In genomic region chr9:34139477-34140146, GRCh38 we compare ENCODE assay signal across 7 cellular contexts. TPM values are rescaled to one million over a fixed set of nuclear protein-coding genes. Genes with fewer than 3 reads are reported as not detected.
A peak's percentile ranks its signal among the peaks of the same experiment; 100 is the strongest.
DNase-seq lines count a peak whose midpoint lies in the region; ATAC-seq and TF ChIP-seq lines count a peak whose summit lies in the region.

No MANE protein-coding gene starts in this region.

- intact Hi-C loops in HCT116 (cut with micrococcal nuclease): no loop called here

- H3K4me1 ChIP-seq in HCT116 (ENCODE audit: control insufficient read depth in 1 of 2, insufficient read depth in 2 of 2, low read length in 2 of 2) (no peaks in the 10 kb centered on the region; a peak in 1 of 4 replicates), RWPE2 (ENCODE audit: insufficient read depth, poor library complexity, severe bottlenecking) (no peaks in the 10 kb centered on the region)

- TF ChIP-seq CTCF in HCT116 (IDR thresholded peaks at IDR 0.05 in 2 of 3, conservative IDR thresholded peaks at IDR 0.05 in 1 of 3; ENCODE audit: borderline replicate concordance in 1 of 3, insufficient read depth in 1 of 3, low read depth in 2 of 3, low read length in 2 of 3) (peak; percentile 31 to 39 (median 37); a peak in 4 of 6 replicates), RWPE2 (IDR thresholded peaks at IDR 0.05; ENCODE audit: poor library complexity, severe bottlenecking) (peak; percentile 41), fibroblast of villous mesenchyme (IDR thresholded peaks at IDR 0.05; ENCODE audit: insufficient read depth, low read depth, low read length) (peak; percentile 45)

- H3K36me3 ChIP-seq in HCT116 (ENCODE audit: control insufficient read depth in 1 of 2, insufficient read depth in 2 of 2, low read length in 2 of 2): no peaks in the 10 kb centered on the region
- no peaks in the 10 kb centered on the region for H3K36me3 ChIP-seq in RWPE2 (ENCODE audit: low read depth)

- no peak overlapping the region for H3K9ac ChIP-seq in HCT116 (ENCODE audit: low read length)

- H3K27me3 ChIP-seq in HCT116 (ENCODE audit: insufficient read depth, low read length) (no peaks in the 10 kb centered on the region), RWPE2 (ENCODE audit: insufficient read depth, poor library complexity, severe bottlenecking) (no peaks in the 10 kb centered on the region)

- H3K4me3 ChIP-seq in HCT116 (replicated peaks in 1 of 2; ENCODE audit: low read depth in 1 of 2, low read length in 2 of 2) (no peak overlapping the region), RWPE2 (ENCODE audit: severe bottlenecking) (no peak overlapping the region), fibroblast of villous mesenchyme (ENCODE audit: low read depth, low read length) (no peak overlapping the region)

- POLR2A ChIA-PET in HCT116 (lab: Charles Lee): interaction anchor here (0.6 to 0.8 kb wide), 2 partner anchors 13 to 39 kb away, joined by 3 read pairs; partner anchors contain the start of genes DCAF12 and UBAP1

- RAD21 ChIA-PET in HCT116 (lab: Charles Lee; ENCODE audit: low non-redundant PET in 1 of 2, low total read pairs in 2 of 2, uncharacterized antibody in 2 of 2, unreplicated experiment in 2 of 2): no interaction called here

- peak; percentile 41 for TF ChIP-seq RAD21 in HCT116 (IDR thresholded peaks at IDR 0.05; ENCODE audit: low read depth)

- H3K79me2 ChIP-seq in HCT116 (ENCODE audit: insufficient read depth, low read length): no peaks in the 10 kb centered on the region

- peak; percentile 88 for ATAC-seq in HCT116
- ATAC-seq in RWPE2 (ENCODE audit: low read depth): peak; percentile 52; the same call in 1 of the 3 replicates
- ATAC-seq in GM18502 (IDR thresholded peaks at IDR 0.05; ENCODE audit: poor library complexity, unreplicated experiment): no peak
- no peak for ATAC-seq in GM18870 (IDR thresholded peaks at IDR 0.05; ENCODE audit: unreplicated experiment)

- no peaks in the 10 kb centered on the region for H3K9me3 ChIP-seq in HCT116 (ENCODE audit: control insufficient read depth in 1 of 2, insufficient read depth in 1 of 2, low read depth in 1 of 2, low read length in 2 of 2)
- H3K9me3 ChIP-seq in RWPE2 (ENCODE audit: severe bottlenecking): no peaks in the 10 kb centered on the region

- TF ChIP-seq POLR2A in HCT116 (IDR thresholded peaks at IDR 0.05; ENCODE audit: borderline replicate concordance, extremely low read depth, insufficient read depth, insufficient read length): no peak

- no peaks in the 10 kb centered on the region for H3K9me2 ChIP-seq in HCT116 (ENCODE audit: insufficient read depth)

- CTCF ChIA-PET in HCT116 (lab: Charles Lee): interaction anchor here (1.0 to 1.2 kb wide), 4 partner anchors 16 to 44 kb away, joined by 3 to 4 read pairs (median 3); partner anchors contain the start of gene UBAP1

- H4K20me1 ChIP-seq in HCT116 (ENCODE audit: insufficient read depth): no peaks in the 10 kb centered on the region

- H3K27ac ChIP-seq in HCT116 (ENCODE audit: low read depth, low read length) (no peak overlapping the region), RWPE2 (ENCODE audit: poor library complexity, severe bottlenecking) (no peak overlapping the region)

- no peak overlapping the region for H3K4me2 ChIP-seq in HCT116 (ENCODE audit: low read length)

- peak overlapping the region; percentile 32 for H2AFZ ChIP-seq in HCT116 (ENCODE audit: low read depth, low read length, poor library complexity, severe bottlenecking)

- BruUV-seq in HCT116 (replicated peaks; lab: Mats Ljungman, UMichigan): no TSS peak

- DNase-seq in HCT116 (ENCODE audit: low read depth, low spot score) (peak; percentile 41), RWPE2 (ENCODE audit: low spot score) (no peak), fibroblast of villous mesenchyme (ENCODE audit: low read depth) (peak; percentile 92), smooth muscle cell of the brain vasculature (ENCODE audit: low read depth, low spot score) (peak; percentile 29), HK-2 (ENCODE audit: unreplicated experiment) (no peak)

TF ChIP-seq in HCT116, 20 proteins besides CTCF, POLR2A, EP300 and RAD21:
- 0 out of 2 replicates have a peak, but pooled peaks have one; percentile 21 for TF ChIP-seq POLR2AphosphoS5 (IDR thresholded peaks at IDR 0.05; ENCODE audit: low read depth, low read length)
- TF ChIP-seq CBX3 (IDR thresholded peaks at IDR 0.05; ENCODE audit: low read depth): peak; percentile 55; the same call in 1 of the 2 replicates
- TF ChIP-seq EZH2 (IDR thresholded peaks at IDR 0.05): no peak

RNA-seq across cellular contexts. Expression of gene DCAF12, which starts 13.1 kb away (rescaled TPM):
- total RNA-seq in HCT116 (2021; ENCODE audit: unreplicated experiment) (40.2 TPM), fibroblast of villous mesenchyme (19.6 and 29.8 TPM in 2 replicates)
- polyA plus RNA-seq in HCT116 (2012): 26.1 and 27.4 TPM in 2 replicates

RNA-seq across cellular contexts. Expression of gene UBAP1, which starts 39.2 kb away (rescaled TPM):
- 30.8 TPM for total RNA-seq in HCT116 (2021; ENCODE audit: unreplicated experiment)
- 33.5 and 34.9 TPM in 2 replicates for polyA plus RNA-seq in HCT116 (2012)
- total RNA-seq in fibroblast of villous mesenchyme: 38.3 and 51.0 TPM in 2 replicates

Comparison
In these comparisons a context has a peak if more than half of its experiments do, and no peak if none do; other contexts are left out.
1. ATAC-seq: peak in HCT116 (single experiment) and RWPE2 (single experiment); none in GM18502 (single experiment) and GM18870 (single experiment).
2. DNase-seq: peak in HCT116 (single experiment), fibroblast of villous mesenchyme (single experiment) and smooth muscle cell of the brain vasculature (single experiment); none in RWPE2 (single experiment) and HK-2 (single experiment).
3. Peak in every context shown above with its lines, with median percentiles within 50 percentile points of each other: CTCF ChIP-seq.